Comparison of ENCODE assay signal across 8 cellular contexts in the genomic region with DNA sequence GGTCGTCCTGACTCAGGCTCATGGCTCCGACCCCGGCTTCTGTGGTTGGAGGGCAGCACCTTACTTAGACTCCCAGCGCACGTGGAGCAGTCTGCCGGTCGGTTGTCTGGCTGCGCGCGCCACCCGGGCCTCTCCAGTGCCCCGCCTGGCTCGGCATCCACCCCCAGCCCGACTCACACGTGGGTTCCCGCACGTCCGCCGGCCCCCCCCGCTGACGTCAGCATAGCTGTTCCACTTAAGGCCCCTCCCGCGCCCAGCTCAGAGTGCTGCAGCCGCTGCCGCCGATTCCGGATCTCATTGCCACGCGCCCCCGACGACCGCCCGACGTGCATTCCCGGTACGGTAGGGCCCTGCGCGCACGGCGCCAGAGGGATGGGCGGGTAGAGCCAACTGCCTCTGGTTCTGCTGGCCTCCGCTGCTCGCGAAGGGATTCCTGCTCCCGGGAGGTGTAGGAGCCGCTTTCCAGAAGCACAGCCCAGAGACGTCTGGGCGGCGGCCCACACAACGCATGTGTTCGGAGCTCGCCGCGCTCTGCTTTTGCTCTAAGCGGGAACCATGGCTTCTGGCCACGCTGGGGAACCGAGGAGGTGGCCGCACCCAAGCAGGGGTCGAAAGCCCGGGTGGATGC. TPM values are rescaled to one million over a fixed set of nuclear protein-coding genes. Genes with fewer than 3 reads are reported as not detected.
DNase-seq lines count a peak whose midpoint lies in the region; FAIRE-seq and TF ChIP-seq lines count a peak whose summit lies in the region.

A gene (plus strand): TSS at position 264 of the 628 bp plus-strand sequence. CDS start 2,280 bp downstream, outside the sequence.

- peak; percentile 98 for DNase-seq in GM03348 (ENCODE audit: low spot score)
- DNase-seq in HFF-Myc (ENCODE audit: extremely low read depth, low read depth) = peak; percentile 79
- peak; percentile 96 for DNase-seq in NAMALWA (ENCODE audit: low spot score)
- DNase-seq in SK-MEL-5 (ENCODE audit: low read depth, low spot score) = peak; percentile 96
- DNase-seq in activated naive CD4-positive, alpha-beta T cell treated with Interleukin-2 at 50 U/mL for 16 hours = peak; percentile 99
- DNase-seq in frontal cortex (ENCODE audit: low spot score in 2 of 2) = peak; percentile 81 to 89

- in situ Hi-C loops in SK-MEL-5 (cut with HindIII; ENCODE audit: low pct_unique_long_range_greater_than_20kb, low sequenced_read_pairs) = no loop called here

- no peak for FAIRE-seq in frontal cortex (lab: Jason Lieb, UNC)

- H3K4me1 ChIP-seq in neutrophil (ENCODE audit: control insufficient read depth in 1 of 2, insufficient read depth in 1 of 2, low read depth in 1 of 2, low read length in 1 of 2) = peaks cover 53 to 58% of the 10 kb centered on the region in 2 experiments

- peak within 1 kb of the TSS; percentile 89 for H3K27ac ChIP-seq in neutrophil

- H3K36me3 ChIP-seq in neutrophil = peaks cover 21% of the 10 kb centered on the region

- H3K9me3 ChIP-seq in neutrophil = no peaks in the 10 kb centered on the region

- H3K27me3 ChIP-seq in neutrophil = no peaks in the 10 kb centered on the region

- H3K4me3 ChIP-seq in HFF-Myc (replicated peaks; ENCODE audit: low read depth, low read length) (peak within 1 kb of the TSS; percentile 90), neutrophil (ENCODE audit: low read depth in 1 of 2, low read length in 1 of 2) (peak within 1 kb of the TSS; percentile 79 to 94)

- TF ChIP-seq CTCF in HFF-Myc (IDR thresholded peaks at IDR 0.05; ENCODE audit: low read depth, low read length, missing control alignments) (no peak), neutrophil (IDR thresholded peaks at IDR 0.05) (no peak), subcutaneous adipose tissue (IDR thresholded peaks at IDR 0.05; ENCODE audit: low read depth) (no peak)

RNA-seq across cellular contexts. Expression of the gene that starts here (rescaled TPM):
- total RNA-seq in SK-MEL-5 (2014; rRNA removed; shearing (Covaris generic)) = 1,308 and 1,481 TPM in 2 replicates
- polyA plus RNA-seq in SK-MEL-5 (2015; cell fraction: cytosol; rRNA removed) = 1,753 and 1,769 TPM in 2 replicates
- polyA plus RNA-seq in SK-MEL-5 (2015; cell fraction: nucleus; rRNA removed) = 769 and 822 TPM in 2 replicates
- total RNA-seq in frontal cortex (121 TPM), subcutaneous adipose tissue (100 to 1,000 TPM; 504 to 615 (median 514) TPM)

Comparison
In these comparisons a context has a peak if more than half of its experiments do, and no peak if none do; other contexts are left out.
1. Peak in every context shown above with its lines: DNase-seq, H3K4me3 ChIP-seq and H3K27ac ChIP-seq.